ENCODE assay signal across 9 cellular contexts in genomic region chr1:161119017-161119378, GRCh38. TPM values are rescaled to one million over a fixed set of nuclear protein-coding genes. Genes with fewer than 3 reads are reported as not detected.
DNase-seq lines count a peak whose midpoint lies in the region; ATAC-seq and TF ChIP-seq lines count a peak whose summit lies in the region.
"Had no signal": no experiment of that assay in that cellular context is flagged by ENCODE, and none has a peak within 500 bp of the region (broad histone marks: within the 10 kb centered on the region; RNA-seq: fewer than 3 reads in every experiment).

No MANE protein-coding gene starts in this region.

- H3K4me1 Mint-ChIP-seq in T-cell = peaks cover 51 to 66% (median 65%) of the 10 kb centered on the region in 3 donors

- peaks cover 24% of the 10 kb centered on the region for H3K4me1 ChIP-seq in neuron (ENCODE audit: insufficient read depth, low read length)

- H3K36me3 Mint-ChIP-seq in T-cell = peaks cover 37% of the 10 kb centered on the region

- in situ Hi-C loops in ACHN (cut with HindIII; ENCODE audit: low pct_ligation_motif_present, low pct_unique_long_range_greater_than_20kb, low sequenced_read_pairs) = no loop called here

- peak overlapping the region; percentile 89 to 96 (median 92) for H3K4me3 Mint-ChIP-seq in T-cell

- H3K9me3 ChIP-seq in neuron (ENCODE audit: low read length) = no peaks in the 10 kb centered on the region

- H3K27me3 ChIP-seq in neuron (ENCODE audit: insufficient read depth, low read length) = no peaks in the 10 kb centered on the region

- H3K36me3 ChIP-seq in neuron (ENCODE audit: insufficient read depth, low read length) = peaks cover 46% of the 10 kb centered on the region

- DNase-seq in T-cell = no peak
- peak; percentile 68 to 77 for DNase-seq in erythroblast (lab: John Stamatoyannopoulos, UW)
- DNase-seq in foreskin melanocyte = no peak
- no peak for DNase-seq in ACHN
- DNase-seq in glomerular visceral epithelial cell (ENCODE audit: extremely low spot score) = no peak

- H3K4me3 ChIP-seq in GM12875 (ENCODE audit: low read depth, low read length) (peak overlapping the region; percentile 100), neuron (ENCODE audit: low read length) (peak overlapping the region; percentile 70)

- no peaks in the 10 kb centered on the region for H3K9me3 Mint-ChIP-seq in T-cell

- no peak for TF ChIP-seq POLR2A in erythroblast (IDR thresholded peaks at IDR 0.05; ENCODE audit: low read length)

- peak overlapping the region; percentile 91 to 93 for H3K27ac Mint-ChIP-seq in T-cell

- TF ChIP-seq CTCF in GM12875 (IDR thresholded peaks at IDR 0.05; ENCODE audit: borderline replicate concordance, insufficient read depth, low read depth, low read length) = no peak

- ATAC-seq in T-cell (replicated peaks in 1 of 4) = no peak
- no peak for ATAC-seq in GM19397 (IDR thresholded peaks at IDR 0.05; ENCODE audit: unreplicated experiment)

- no peak overlapping the region for H2AFZ ChIP-seq in neuron (ENCODE audit: low read depth, low read length)

- H3K27me3 Mint-ChIP-seq in T-cell = no peaks in the 10 kb centered on the region

- POLR2A ChIA-PET in T-cell (lab: Charles Lee) = interaction anchor here in 1 of 2 donors (0.6 kb wide), 1 partner anchor 46 kb away, joined by 3 read pairs; no protein-coding TSS in a partner anchor

- CTCF ChIA-PET in T-cell (lab: Charles Lee) = no interaction called here

RNA-seq across cellular contexts. Expression of gene NIT1, which starts 1.1 kb away (rescaled TPM):
- total RNA-seq in T-cell = 10 to 100 TPM; 23.4 to 44.7 (median 41.7) TPM

RNA-seq across cellular contexts. Expression of gene PFDN2, which starts 1.2 kb away (rescaled TPM):
- total RNA-seq in T-cell = 10 to 100 TPM; 32.4 to 48.3 (median 42.1) TPM

RNA-seq across cellular contexts. Expression of gene DEDD, which starts 13.5 kb away (rescaled TPM):
- total RNA-seq in T-cell = 10 to 100 TPM; 34.3 to 43.6 (median 40.6) TPM

RNA-seq across cellular contexts. Expression of gene KLHDC9, which starts 20.8 kb away (rescaled TPM):
- 1 to 10 TPM in 1 of 5 donors, under 1 TPM in 2, not detected in 2; 0.82 to 1.6 (median 0.86) TPM for total RNA-seq in T-cell
- total RNA-seq: T-helper 2 cell treated with Interferon-gamma antibody and Interleukin-4, amounts not matched to agents 100 ng/mL and 5 ng/mL, for 36 hours had no signal

RNA-seq across cellular contexts. Expression of gene NECTIN4, which starts 29.6 kb away (rescaled TPM):
- total RNA-seq in T-cell = under 1 TPM in 1 of 5 donors, not detected in 4; 0.06 TPM

Comparison
In these comparisons a context has a peak if more than half of its experiments do, and no peak if none do; other contexts are left out.
1. DNase-seq: peak in erythroblast (2 of 2); none in T-cell (0 of 34), foreskin melanocyte (single experiment), ACHN (single experiment) and glomerular visceral epithelial cell (single experiment).